ENCODE assay signal across 8 cellular contexts in the genomic region with DNA sequence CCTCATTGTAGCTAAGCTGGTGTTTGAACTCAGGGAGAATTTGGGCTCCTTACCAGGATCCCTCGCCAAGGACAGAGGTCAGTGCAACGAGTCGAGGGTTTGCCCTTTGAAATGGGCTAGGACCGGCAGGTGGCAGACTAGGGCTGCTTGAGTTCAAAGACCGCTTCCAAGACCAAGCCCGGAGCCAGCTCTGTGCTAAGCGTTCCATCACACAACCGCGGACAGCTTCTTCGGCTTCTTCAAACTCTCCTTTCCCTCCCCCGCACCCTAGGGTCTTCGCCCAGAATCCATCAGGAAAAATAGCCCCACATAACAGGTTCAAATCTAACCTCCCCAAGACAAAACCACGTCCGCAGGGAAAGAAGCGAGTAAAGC. TPM values are rescaled to one million over a fixed set of nuclear protein-coding genes. Genes with fewer than 3 reads are reported as not detected.
DNase-seq lines count a peak whose midpoint lies in the region; ATAC-seq and TF ChIP-seq lines count a peak whose summit lies in the region.

No MANE protein-coding gene starts in this region.

- no peaks in the 10 kb centered on the region for H3K9me3 Mint-ChIP-seq in mesothelial cell of epicardium

- peaks cover 18% of the 10 kb centered on the region for H3K4me1 Mint-ChIP-seq in mesothelial cell of epicardium

- H3K4me3 ChIP-seq in epithelial cell of esophagus (ENCODE audit: low read length) = peak overlapping the region; percentile 56

- H3K36me3 Mint-ChIP-seq in mesothelial cell of epicardium = no peaks in the 10 kb centered on the region

- DNase-seq in AML-193 (lab: John Stamatoyannopoulos, UW) (peak; percentile 84 to 85), NOMO-1 treated with dmso at 0.1 percent for 144 hours (lab: John Stamatoyannopoulos, UW; ENCODE audit: unreplicated experiment) (peak; percentile 79), epithelial cell of esophagus (ENCODE audit: low read depth) (peak; percentile 85), mesothelial cell of epicardium (ENCODE audit: low spot score in 2 of 2, unreplicated experiment in 2 of 2) (peak; percentile 26 to 63)
- DNase-seq in activated CD8-positive, alpha-beta memory T cell treated with anti-CD3 and anti-CD28 coated beads, Interleukin-2, amount 50 U/mL, for 24 hours (ENCODE audit: extremely low read depth) = peak; percentile 44
- peak; percentile 58 to 61 for DNase-seq in stimulated activated CD8-positive, alpha-beta memory T cell treated with anti-CD3 and anti-CD28 coated beads, Interleukin-15, amount 100 ng/mL, for 48 hours (ENCODE audit: low read depth in 2 of 2)

- TF ChIP-seq CTCF in epithelial cell of esophagus (IDR thresholded peaks at IDR 0.05; ENCODE audit: insufficient read depth, low read depth, low read length, missing control alignments) = peak; percentile 83
- no peak for TF ChIP-seq CTCF in mesothelial cell of epicardium (IDR thresholded peaks at IDR 0.05; ENCODE audit: unreplicated experiment)

- ATAC-seq in GM19025 (IDR thresholded peaks at IDR 0.05; ENCODE audit: low read depth, unreplicated experiment) = peak; percentile 58
- peak; percentile 79 for ATAC-seq in HG03442 (IDR thresholded peaks at IDR 0.05; ENCODE audit: unreplicated experiment)

- peaks cover 8% of the 10 kb centered on the region for H3K27me3 Mint-ChIP-seq in mesothelial cell of epicardium (ENCODE audit: low read depth)

- H3K27ac Mint-ChIP-seq in mesothelial cell of epicardium = peak overlapping the region; percentile 94

- H3K4me3 Mint-ChIP-seq in mesothelial cell of epicardium = no peak overlapping the region

RNA-seq across cellular contexts. Expression of a gene that starts 0.7 kb away (rescaled TPM):
- total RNA-seq in mesothelial cell of epicardium = 1.8 to 3.0 TPM (median 2.1 TPM) in 3 replicates

RNA-seq across cellular contexts. Expression of a gene that starts 55.4 kb away (rescaled TPM):
- total RNA-seq in mesothelial cell of epicardium = 1.4 to 1.8 TPM (median 1.6 TPM) in 3 replicates

Comparison
In these comparisons a context has a peak if more than half of its experiments do, and no peak if none do; other contexts are left out.
1. Peak in every context shown above with its lines: DNase-seq, ATAC-seq and H3K4me3 ChIP-seq.